Comparison of ENCODE assay signal across 8 cellular contexts in the genomic region with DNA sequence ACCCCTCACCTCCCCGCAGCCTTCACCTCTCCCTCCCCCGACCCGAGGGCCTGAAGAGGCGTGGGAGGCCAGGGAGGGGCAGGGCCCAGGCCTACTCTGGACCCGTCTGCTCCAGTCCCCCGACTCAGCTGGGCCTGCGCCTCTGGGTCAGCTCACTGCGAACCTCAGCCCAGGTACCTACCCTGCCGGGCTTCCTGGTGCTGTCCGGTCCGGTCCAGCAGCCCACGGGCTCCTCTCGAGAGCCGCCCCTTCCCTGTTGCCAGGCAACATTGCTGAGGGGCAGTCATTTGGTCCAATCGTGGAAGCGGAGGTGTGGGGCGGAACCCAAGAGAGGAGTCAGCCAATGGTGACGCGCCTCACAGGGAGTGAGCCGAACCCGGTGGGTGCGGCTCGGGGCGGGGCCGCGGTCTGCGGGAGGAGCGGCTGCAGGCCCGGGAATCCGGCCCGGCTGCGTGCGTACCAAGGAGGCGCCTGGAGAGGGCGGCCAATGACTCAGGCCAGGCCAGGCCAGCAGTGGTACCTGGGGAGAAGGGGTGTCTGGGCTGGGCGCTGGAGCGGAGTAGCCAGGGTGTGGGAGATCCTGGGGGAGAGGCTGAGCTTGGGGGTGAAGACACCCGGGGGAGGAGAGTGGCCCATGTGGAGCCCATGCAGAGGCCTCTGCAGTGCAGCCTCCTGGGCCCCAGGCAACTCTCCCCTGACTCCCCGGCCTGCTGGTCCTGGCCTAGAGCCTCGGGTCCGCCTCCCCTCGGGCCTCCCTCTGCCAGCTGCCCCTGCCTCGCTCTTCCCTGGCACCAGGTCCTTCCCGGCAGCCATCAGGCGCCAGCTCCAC. TPM values are rescaled to one million over a fixed set of nuclear protein-coding genes. Genes with fewer than 3 reads are reported as not detected.
DNase-seq lines count a peak whose midpoint lies in the region; ATAC-seq and TF ChIP-seq lines count a peak whose summit lies in the region.

A gene with protein sequence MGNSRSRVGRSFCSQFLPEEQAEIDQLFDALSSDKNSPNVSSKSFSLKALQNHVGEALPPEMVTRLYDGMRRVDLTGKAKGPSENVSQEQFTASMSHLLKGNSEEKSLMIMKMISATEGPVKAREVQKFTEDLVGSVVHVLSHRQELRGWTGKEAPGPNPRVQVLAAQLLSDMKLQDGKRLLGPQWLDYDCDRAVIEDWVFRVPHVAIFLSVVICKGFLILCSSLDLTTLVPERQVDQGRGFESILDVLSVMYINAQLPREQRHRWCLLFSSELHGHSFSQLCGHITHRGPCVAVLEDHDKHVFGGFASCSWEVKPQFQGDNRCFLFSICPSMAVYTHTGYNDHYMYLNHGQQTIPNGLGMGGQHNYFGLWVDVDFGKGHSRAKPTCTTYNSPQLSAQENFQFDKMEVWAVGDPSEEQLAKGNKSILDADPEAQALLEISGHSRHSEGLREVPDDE (minus strand): TSS at position 240 of the 829 bp plus-strand sequence. CDS start 6,573 bp downstream, outside the sequence.

- H3K27ac ChIP-seq in HL-60 (replicated peaks) (peak within 1 kb of the TSS; percentile 51), Peyer's patch (peak within 1 kb of the TSS; percentile 77 to 88 (median 85)), esophagus muscularis mucosa (replicated peaks in 1 of 4) (peak within 1 kb of the TSS; percentile 78 to 92 (median 87))

- no peaks in the 10 kb centered on the region for H3K27me3 Mint-ChIP-seq in activated T-cell treated with anti-CD3 and anti-CD28 coated beads, Interleukin-2, amount 50 U/mL, for 72 hours (ENCODE audit: low read depth)

- no peaks in the 10 kb centered on the region for H3K36me3 ChIP-seq in Peyer's patch
- H3K36me3 ChIP-seq in esophagus muscularis mucosa = peaks cover 0 to 22% (median 13%) of the 10 kb centered on the region in 4 donors

- peak; percentile 94 for DNase-seq in COLO668 (lab: John Stamatoyannopoulos, UW; ENCODE audit: unreplicated experiment)
- peak; percentile 91 to 94 for DNase-seq in HL-60 (ENCODE audit: low read depth in 1 of 2, low spot score in 1 of 2)
- peak; percentile 98 to 100 (median 99) for DNase-seq in Peyer's patch
- peak; percentile 99 for DNase-seq in activated T-cell treated with anti-CD3 and anti-CD28 coated beads, Interleukin-2, amount 50 U/mL, for 72 hours
- DNase-seq in esophagus muscularis mucosa (ENCODE audit: extremely low spot score) = peak; percentile 99
- DNase-seq in myocyte (ENCODE audit: low read depth) = peak; percentile 100
- DNase-seq in stimulated activated CD8-positive, alpha-beta memory T cell treated with anti-CD3 and anti-CD28 coated beads, Interleukin-7, amount 100 ng/mL, for 48 hours (ENCODE audit: extremely low read depth in 1 of 2, low read depth in 1 of 2) = peak; percentile 96 to 97

- no peak for TF ChIP-seq EP300 in esophagus muscularis mucosa (IDR thresholded peaks at IDR 0.05)

- TF ChIP-seq POLR2A in Peyer's patch (IDR thresholded peaks at IDR 0.05) (peak; percentile 68), esophagus muscularis mucosa (IDR thresholded peaks at IDR 0.05; ENCODE audit: low read depth) (peak; percentile 27)

- ATAC-seq in GM19455 (IDR thresholded peaks at IDR 0.05; ENCODE audit: unreplicated experiment) = peak; percentile 93
- peak; percentile 94 to 97 for ATAC-seq in activated T-cell treated with anti-CD3 and anti-CD28 coated beads, Interleukin-2, amount 50 U/mL, for 72 hours (replicated peaks in 1 of 2)

- peak within 1 kb of the TSS; percentile 93 to 97 for H3K4me3 Mint-ChIP-seq in activated T-cell treated with anti-CD3 and anti-CD28 coated beads, Interleukin-2, amount 50 U/mL, for 72 hours

- H3K36me3 Mint-ChIP-seq in activated T-cell treated with anti-CD3 and anti-CD28 coated beads, Interleukin-2, amount 50 U/mL, for 72 hours (ENCODE audit: insufficient read depth in 2 of 2) = no peaks in the 10 kb centered on the region

- intact Hi-C loops in esophagus muscularis mucosa (cut with DNase I) = loop anchor here (5.0 kb wide), 1 partner anchor 542 kb away; no protein-coding TSS in a partner anchor

- H3K4me1 ChIP-seq in Peyer's patch = peaks cover 4 to 33% (median 21%) of the 10 kb centered on the region in 4 donors
- peaks cover 13 to 40% (median 31%) of the 10 kb centered on the region in 4 donors for H3K4me1 ChIP-seq in esophagus muscularis mucosa

- peaks cover 52% of the 10 kb centered on the region for H3K4me1 Mint-ChIP-seq in activated T-cell treated with anti-CD3 and anti-CD28 coated beads, Interleukin-2, amount 50 U/mL, for 72 hours (ENCODE audit: low read depth)

- H3K9me3 Mint-ChIP-seq in activated T-cell treated with anti-CD3 and anti-CD28 coated beads, Interleukin-2, amount 50 U/mL, for 72 hours = no peaks in the 10 kb centered on the region

- WGBS in esophagus muscularis mucosa = 10% methylated on average over 7 of the region's 45 CpGs

- H3K4me3 ChIP-seq in HL-60 (replicated peaks; ENCODE audit: insufficient read depth, low read length) (peak within 1 kb of the TSS; percentile 52), Peyer's patch (peak within 1 kb of the TSS; percentile 57 to 87 (median 72)), esophagus muscularis mucosa (peak within 1 kb of the TSS; percentile 64 to 79 (median 77))

- peak within 1 kb of the TSS; percentile 70 for H3K27ac Mint-ChIP-seq in activated T-cell treated with anti-CD3 and anti-CD28 coated beads, Interleukin-2, amount 50 U/mL, for 72 hours

- H3K9me3 ChIP-seq in Peyer's patch (no peaks in the 10 kb centered on the region), esophagus muscularis mucosa (no peaks in the 10 kb centered on the region)

- H3K27me3 ChIP-seq in HL-60 (ENCODE audit: insufficient read depth, poor library complexity, severe bottlenecking) = no peaks in the 10 kb centered on the region
- H3K27me3 ChIP-seq in Peyer's patch = no peaks in the 10 kb centered on the region
- no peaks in the 10 kb centered on the region for H3K27me3 ChIP-seq in esophagus muscularis mucosa

- TF ChIP-seq CTCF in HL-60 (IDR thresholded peaks at IDR 0.05; ENCODE audit: insufficient read depth, low read length) (no peak), Peyer's patch (IDR thresholded peaks at IDR 0.05) (peak in 1 of 6 experiments; percentile 9), esophagus muscularis mucosa (IDR thresholded peaks at IDR 0.05) (peak in 2 of 3 experiments; percentile 9 to 10)

RNA-seq across cellular contexts. Expression of the gene that starts here (rescaled TPM):
- total RNA-seq in Peyer's patch (10 to 100 TPM in 3 of 4 donors, 1 to 10 TPM in 1; 7.4 to 54.3 (median 47.0) TPM), esophagus muscularis mucosa (10 to 100 TPM in 2 of 4 donors, 1 to 10 TPM in 2; 8.3 to 13.0 (median 9.6) TPM), myocyte (7.4 and 7.8 TPM in 2 replicates)
- total RNA-seq in activated T-cell treated with anti-CD3 and anti-CD28 coated beads, Interleukin-2, amount 50 U/mL, for 72 hours = 10 to 100 TPM; 15.6 to 27.9 TPM
- 16.3 TPM for polyA plus RNA-seq in myocyte (2012)

Comparison
In these comparisons a context has a peak if more than half of its experiments do, and no peak if none do; other contexts are left out.
1. Peak in every context shown above with its lines: DNase-seq, ATAC-seq, H3K4me3 ChIP-seq and H3K27ac ChIP-seq.